Comparison of ENCODE assay signal across 2 cellular contexts in the genomic region with DNA sequence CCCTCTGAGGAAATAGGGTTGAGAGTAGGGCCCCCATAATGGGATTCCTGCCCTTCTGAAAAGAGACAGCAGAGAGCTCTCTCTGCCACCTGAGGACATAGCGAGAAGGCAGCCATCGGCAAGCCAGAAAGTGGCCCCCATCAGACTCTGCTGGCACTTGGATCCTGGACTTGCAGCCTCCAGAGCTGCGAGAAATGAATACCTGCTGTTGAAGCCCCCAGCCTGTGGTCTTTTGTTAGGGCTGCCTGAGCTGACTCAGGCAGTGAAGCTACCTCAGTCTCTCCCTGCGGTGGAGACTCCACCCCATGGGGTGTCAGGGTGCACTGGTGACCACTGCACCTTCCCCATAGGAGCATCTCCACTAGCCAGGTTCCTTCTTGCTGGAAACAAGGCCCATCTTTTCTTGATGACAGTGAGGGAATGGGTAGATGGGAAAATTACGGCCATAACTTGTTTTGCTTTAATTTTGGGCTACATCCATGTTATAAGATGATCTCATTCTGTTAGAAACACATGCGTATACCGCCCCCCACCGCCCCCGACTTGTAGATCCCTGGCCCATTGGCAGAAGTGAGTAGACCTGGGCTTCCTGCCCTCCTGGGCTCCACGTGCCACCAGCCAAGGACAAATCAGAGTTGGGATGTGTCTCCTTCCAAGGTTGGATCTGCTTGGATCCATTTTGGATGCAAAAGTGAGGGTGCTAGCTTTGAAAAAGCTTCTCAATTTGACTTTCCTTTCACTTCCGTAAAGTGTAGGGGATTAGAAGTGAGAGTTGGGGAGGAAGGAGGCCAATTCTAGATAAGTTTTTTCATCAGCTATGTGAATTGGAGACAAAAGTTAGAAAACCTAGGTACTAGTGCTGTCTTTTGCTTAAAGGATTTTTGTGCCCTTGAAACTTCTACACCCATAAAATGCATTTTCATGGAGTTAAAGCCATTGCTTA.
TF ChIP-seq lines count a peak whose summit lies in the region.

No MANE protein-coding gene starts in this region.

TF ChIP-seq in HepG2, 621 proteins besides CTCF, POLR2A, EP300 and RAD21:
- no peak for TF ChIP-seq ZNF20 (CRISPR knock-in tag; IDR thresholded peaks at IDR 0.05)
- TF ChIP-seq, protein P1, sequence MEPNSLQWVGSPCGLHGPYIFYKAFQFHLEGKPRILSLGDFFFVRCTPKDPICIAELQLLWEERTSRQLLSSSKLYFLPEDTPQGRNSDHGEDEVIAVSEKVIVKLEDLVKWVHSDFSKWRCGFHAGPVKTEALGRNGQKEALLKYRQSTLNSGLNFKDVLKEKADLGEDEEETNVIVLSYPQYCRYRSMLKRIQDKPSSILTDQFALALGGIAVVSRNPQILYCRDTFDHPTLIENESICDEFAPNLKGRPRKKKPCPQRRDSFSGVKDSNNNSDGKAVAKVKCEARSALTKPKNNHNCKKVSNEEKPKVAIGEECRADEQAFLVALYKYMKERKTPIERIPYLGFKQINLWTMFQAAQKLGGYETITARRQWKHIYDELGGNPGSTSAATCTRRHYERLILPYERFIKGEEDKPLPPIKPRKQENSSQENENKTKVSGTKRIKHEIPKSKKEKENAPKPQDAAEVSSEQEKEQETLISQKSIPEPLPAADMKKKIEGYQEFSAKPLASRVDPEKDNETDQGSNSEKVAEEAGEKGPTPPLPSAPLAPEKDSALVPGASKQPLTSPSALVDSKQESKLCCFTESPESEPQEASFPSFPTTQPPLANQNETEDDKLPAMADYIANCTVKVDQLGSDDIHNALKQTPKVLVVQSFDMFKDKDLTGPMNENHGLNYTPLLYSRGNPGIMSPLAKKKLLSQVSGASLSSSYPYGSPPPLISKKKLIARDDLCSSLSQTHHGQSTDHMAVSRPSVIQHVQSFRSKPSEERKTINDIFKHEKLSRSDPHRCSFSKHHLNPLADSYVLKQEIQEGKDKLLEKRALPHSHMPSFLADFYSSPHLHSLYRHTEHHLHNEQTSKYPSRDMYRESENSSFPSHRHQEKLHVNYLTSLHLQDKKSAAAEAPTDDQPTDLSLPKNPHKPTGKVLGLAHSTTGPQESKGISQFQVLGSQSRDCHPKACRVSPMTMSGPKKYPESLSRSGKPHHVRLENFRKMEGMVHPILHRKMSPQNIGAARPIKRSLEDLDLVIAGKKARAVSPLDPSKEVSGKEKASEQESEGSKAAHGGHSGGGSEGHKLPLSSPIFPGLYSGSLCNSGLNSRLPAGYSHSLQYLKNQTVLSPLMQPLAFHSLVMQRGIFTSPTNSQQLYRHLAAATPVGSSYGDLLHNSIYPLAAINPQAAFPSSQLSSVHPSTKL (CRISPR knock-in tag; IDR thresholded peaks at IDR 0.05) = no peak
- TF ChIP-seq KLF11 (CRISPR knock-in tag; IDR thresholded peaks at IDR 0.05) = no peak
- no peak for TF ChIP-seq ZFP36L2 (CRISPR knock-in tag; IDR thresholded peaks at IDR 0.05)
- no peak for TF ChIP-seq SATB2 (CRISPR knock-in tag; IDR thresholded peaks at IDR 0.05)
- no peak for TF ChIP-seq ZBTB8A (CRISPR knock-in tag; IDR thresholded peaks at IDR 0.05; ENCODE audit: borderline replicate concordance, low read depth)

TF ChIP-seq in WTC11, 78 proteins besides CTCF, POLR2A, EP300 and RAD21:
- TF ChIP-seq, protein P2, sequence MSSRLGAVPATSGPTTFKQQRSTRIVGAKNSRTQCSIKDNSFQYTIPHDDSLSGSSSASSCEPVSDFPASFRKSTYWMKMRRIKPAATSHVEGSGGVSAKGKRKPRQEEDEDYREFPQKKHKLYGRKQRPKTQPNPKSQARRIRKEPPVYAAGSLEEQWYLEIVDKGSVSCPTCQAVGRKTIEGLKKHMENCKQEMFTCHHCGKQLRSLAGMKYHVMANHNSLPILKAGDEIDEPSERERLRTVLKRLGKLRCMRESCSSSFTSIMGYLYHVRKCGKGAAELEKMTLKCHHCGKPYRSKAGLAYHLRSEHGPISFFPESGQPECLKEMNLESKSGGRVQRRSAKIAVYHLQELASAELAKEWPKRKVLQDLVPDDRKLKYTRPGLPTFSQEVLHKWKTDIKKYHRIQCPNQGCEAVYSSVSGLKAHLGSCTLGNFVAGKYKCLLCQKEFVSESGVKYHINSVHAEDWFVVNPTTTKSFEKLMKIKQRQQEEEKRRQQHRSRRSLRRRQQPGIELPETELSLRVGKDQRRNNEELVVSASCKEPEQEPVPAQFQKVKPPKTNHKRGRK (CRISPR knock-in tag; IDR thresholded peaks at IDR 0.05; ENCODE audit: borderline replicate concordance) = no peak
- TF ChIP-seq MYBL2 (CRISPR knock-in tag; IDR thresholded peaks at IDR 0.05) (no peak), ZNF423 (CRISPR knock-in tag; IDR thresholded peaks at IDR 0.05) (no peak), NR1H2 (CRISPR knock-in tag; IDR thresholded peaks at IDR 0.05) (no peak), TEAD1 (CRISPR knock-in tag; IDR thresholded peaks at IDR 0.05) (no peak), SOX15 (CRISPR knock-in tag; IDR thresholded peaks at IDR 0.05) (no peak), FOXK1 (CRISPR knock-in tag; IDR thresholded peaks at IDR 0.05) (no peak), GABPB1 (CRISPR knock-in tag; IDR thresholded peaks at IDR 0.05) (no peak)
- TF ChIP-seq, protein P3, sequence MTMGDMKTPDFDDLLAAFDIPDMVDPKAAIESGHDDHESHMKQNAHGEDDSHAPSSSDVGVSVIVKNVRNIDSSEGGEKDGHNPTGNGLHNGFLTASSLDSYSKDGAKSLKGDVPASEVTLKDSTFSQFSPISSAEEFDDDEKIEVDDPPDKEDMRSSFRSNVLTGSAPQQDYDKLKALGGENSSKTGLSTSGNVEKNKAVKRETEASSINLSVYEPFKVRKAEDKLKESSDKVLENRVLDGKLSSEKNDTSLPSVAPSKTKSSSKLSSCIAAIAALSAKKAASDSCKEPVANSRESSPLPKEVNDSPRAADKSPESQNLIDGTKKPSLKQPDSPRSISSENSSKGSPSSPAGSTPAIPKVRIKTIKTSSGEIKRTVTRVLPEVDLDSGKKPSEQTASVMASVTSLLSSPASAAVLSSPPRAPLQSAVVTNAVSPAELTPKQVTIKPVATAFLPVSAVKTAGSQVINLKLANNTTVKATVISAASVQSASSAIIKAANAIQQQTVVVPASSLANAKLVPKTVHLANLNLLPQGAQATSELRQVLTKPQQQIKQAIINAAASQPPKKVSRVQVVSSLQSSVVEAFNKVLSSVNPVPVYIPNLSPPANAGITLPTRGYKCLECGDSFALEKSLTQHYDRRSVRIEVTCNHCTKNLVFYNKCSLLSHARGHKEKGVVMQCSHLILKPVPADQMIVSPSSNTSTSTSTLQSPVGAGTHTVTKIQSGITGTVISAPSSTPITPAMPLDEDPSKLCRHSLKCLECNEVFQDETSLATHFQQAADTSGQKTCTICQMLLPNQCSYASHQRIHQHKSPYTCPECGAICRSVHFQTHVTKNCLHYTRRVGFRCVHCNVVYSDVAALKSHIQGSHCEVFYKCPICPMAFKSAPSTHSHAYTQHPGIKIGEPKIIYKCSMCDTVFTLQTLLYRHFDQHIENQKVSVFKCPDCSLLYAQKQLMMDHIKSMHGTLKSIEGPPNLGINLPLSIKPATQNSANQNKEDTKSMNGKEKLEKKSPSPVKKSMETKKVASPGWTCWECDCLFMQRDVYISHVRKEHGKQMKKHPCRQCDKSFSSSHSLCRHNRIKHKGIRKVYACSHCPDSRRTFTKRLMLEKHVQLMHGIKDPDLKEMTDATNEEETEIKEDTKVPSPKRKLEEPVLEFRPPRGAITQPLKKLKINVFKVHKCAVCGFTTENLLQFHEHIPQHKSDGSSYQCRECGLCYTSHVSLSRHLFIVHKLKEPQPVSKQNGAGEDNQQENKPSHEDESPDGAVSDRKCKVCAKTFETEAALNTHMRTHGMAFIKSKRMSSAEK (CRISPR knock-in tag; IDR thresholded peaks at IDR 0.05; ENCODE audit: borderline replicate concordance) = no peak
- TF ChIP-seq, protein P4, sequence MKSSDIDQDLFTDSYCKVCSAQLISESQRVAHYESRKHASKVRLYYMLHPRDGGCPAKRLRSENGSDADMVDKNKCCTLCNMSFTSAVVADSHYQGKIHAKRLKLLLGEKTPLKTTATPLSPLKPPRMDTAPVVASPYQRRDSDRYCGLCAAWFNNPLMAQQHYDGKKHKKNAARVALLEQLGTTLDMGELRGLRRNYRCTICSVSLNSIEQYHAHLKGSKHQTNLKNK (CRISPR knock-in tag; IDR thresholded peaks at IDR 0.05) = no peak
- TF ChIP-seq, protein P5, sequence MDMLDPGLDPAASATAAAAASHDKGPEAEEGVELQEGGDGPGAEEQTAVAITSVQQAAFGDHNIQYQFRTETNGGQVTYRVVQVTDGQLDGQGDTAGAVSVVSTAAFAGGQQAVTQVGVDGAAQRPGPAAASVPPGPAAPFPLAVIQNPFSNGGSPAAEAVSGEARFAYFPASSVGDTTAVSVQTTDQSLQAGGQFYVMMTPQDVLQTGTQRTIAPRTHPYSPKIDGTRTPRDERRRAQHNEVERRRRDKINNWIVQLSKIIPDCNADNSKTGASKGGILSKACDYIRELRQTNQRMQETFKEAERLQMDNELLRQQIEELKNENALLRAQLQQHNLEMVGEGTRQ (CRISPR knock-in tag; IDR thresholded peaks at IDR 0.05) = no peak
- TF ChIP-seq, protein P6, sequence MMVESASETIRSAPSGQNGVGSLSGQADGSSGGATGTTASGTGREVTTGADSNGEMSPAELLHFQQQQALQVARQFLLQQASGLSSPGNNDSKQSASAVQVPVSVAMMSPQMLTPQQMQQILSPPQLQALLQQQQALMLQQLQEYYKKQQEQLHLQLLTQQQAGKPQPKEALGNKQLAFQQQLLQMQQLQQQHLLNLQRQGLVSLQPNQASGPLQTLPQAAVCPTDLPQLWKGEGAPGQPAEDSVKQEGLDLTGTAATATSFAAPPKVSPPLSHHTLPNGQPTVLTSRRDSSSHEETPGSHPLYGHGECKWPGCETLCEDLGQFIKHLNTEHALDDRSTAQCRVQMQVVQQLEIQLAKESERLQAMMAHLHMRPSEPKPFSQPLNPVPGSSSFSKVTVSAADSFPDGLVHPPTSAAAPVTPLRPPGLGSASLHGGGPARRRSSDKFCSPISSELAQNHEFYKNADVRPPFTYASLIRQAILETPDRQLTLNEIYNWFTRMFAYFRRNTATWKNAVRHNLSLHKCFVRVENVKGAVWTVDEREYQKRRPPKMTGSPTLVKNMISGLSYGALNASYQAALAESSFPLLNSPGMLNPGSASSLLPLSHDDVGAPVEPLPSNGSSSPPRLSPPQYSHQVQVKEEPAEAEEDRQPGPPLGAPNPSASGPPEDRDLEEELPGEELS (CRISPR knock-in tag; IDR thresholded peaks at IDR 0.05) = no peak
